ENCODE assay signal across 1 cellular context in genomic region chr18:24762417-24762816, GRCh38.
TF ChIP-seq lines count a peak whose summit lies in the region.

No MANE protein-coding gene starts in this region.

TF ChIP-seq in WTC11, 78 proteins besides CTCF, POLR2A, EP300 and RAD21 (continued from another document):
- TF ChIP-seq FOXP4 (CRISPR knock-in tag; IDR thresholded peaks at IDR 0.05) (no peak), CBFB (CRISPR knock-in tag; IDR thresholded peaks at IDR 0.05; ENCODE audit: low read depth) (no peak), ZNF423 (CRISPR knock-in tag; IDR thresholded peaks at IDR 0.05) (no peak), EMX1 (CRISPR knock-in tag; IDR thresholded peaks at IDR 0.05) (no peak), KAT7 (CRISPR knock-in tag; IDR thresholded peaks at IDR 0.05; ENCODE audit: borderline replicate concordance) (no peak), ATF3 (CRISPR knock-in tag; conservative IDR thresholded peaks at IDR 0.05) (no peak)
